Comparison of ENCODE assay signal across 20 cellular contexts in the genomic region with DNA sequence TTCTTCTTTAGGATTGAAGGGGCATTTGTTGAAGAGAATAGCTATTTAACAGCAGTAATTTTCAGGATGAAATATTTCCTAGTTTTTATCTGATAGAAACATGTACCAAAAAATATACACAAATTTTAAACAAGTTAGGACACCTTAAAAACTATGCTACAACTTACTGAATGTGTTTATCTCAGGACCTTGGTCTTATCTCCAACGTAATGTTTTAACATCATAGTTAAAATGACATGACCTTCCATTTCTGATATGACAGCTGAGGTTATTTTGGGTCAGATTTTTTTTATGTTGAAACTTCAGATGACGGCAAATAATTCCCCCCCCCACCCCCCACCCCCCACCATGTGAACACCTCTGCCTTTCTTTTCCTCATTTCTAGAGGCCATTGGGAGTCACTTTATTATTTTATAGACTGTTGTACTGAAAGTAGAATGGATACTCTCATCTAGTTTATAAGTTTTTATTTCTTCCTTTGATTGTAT. TPM values are rescaled to one million over a fixed set of nuclear protein-coding genes. Genes with fewer than 3 reads are reported as not detected.
A peak's percentile ranks its signal among the peaks of the same experiment; 100 is the strongest.
DNase-seq lines count a peak whose midpoint lies in the region; ATAC-seq, FAIRE-seq and TF ChIP-seq lines count a peak whose summit lies in the region.
"Had no signal": no experiment of that assay in that cellular context is flagged by ENCODE, and none has a peak within 500 bp of the region (broad histone marks: within the 10 kb centered on the region; RNA-seq: fewer than 3 reads in every experiment).

No MANE protein-coding gene starts in this region.

- TF ChIP-seq POLR2A in HepG2 (IDR thresholded peaks at IDR 0.05; ENCODE audit: insufficient read depth in 1 of 2, low read depth in 2 of 2, low read length in 2 of 2) (no peak), right lobe of liver (IDR thresholded peaks at IDR 0.05) (no peak)

- H3K36me3 ChIP-seq in HepG2 (replicated peaks in 1 of 2; ENCODE audit: control insufficient read depth in 1 of 2, insufficient read depth in 2 of 2, low read length in 2 of 2) (no peaks in the 10 kb centered on the region), right lobe of liver (no peaks in the 10 kb centered on the region), hepatocyte (replicated peaks; ENCODE audit: insufficient read depth, low read depth) (no peaks in the 10 kb centered on the region), psoas muscle (ENCODE audit: insufficient read depth in 1 of 2, low read depth in 1 of 2) (no peaks in the 10 kb centered on the region)

- H3K9me2 ChIP-seq in hepatocyte (replicated peaks; ENCODE audit: insufficient read depth) = no peaks in the 10 kb centered on the region

- CTCF ChIA-PET in HepG2 (lab: Yijun Ruan, JAX; ENCODE audit: low intra/inter-chr PET ratio, low total read pairs) = no interaction called here
- CTCF ChIA-PET in activated naive CD4-positive, alpha-beta T cell treated with anti-CD3 and anti-CD28 coated beads, Interleukin-2, amount 10 ng/mL, durations not matched to agents 7 days and 5 days (lab: Charles Lee) = interaction anchor here (0.6 kb wide), 1 partner anchor 1028 kb away, joined by 5 read pairs; no protein-coding TSS in a partner anchor

- POLR2A ChIA-PET in HepG2 (lab: Yijun Ruan, JAX) = no interaction called here

- no peak overlapping the region for H3K27ac ChIP-seq in HepG2 (ENCODE audit: extremely low read length, insufficient read depth, low read length)
- H3K27ac ChIP-seq in right lobe of liver = no peak overlapping the region
- H3K27ac ChIP-seq in hepatocyte = no peak overlapping the region
- peak overlapping the region; percentile 23 for H3K27ac ChIP-seq in psoas muscle
- H3K27ac ChIP-seq: 22Rv1, A549, C4-2B had no signal

- intact Hi-C loops in HepG2 (cut with micrococcal nuclease; ENCODE audit: unreplicated experiment) = loop anchor here (5.0 kb wide), 1 partner anchor 503 kb away; no protein-coding TSS in a partner anchor
- intact Hi-C loops in right lobe of liver (cut with DNase I) = no loop called here
- intact Hi-C loops in psoas muscle (cut with DNase I) = no loop called here

- WGBS in HepG2 (ENCODE audit: low lambda C conversion rate) = 5% methylated on average over 2 of the region's 2 CpGs
- 21% methylated on average over 2 of the region's 2 CpGs for WGBS in right lobe of liver (ENCODE audit: insufficient coverage, low coverage, low lambda C conversion rate, missing lambda C conversion rate)
- WGBS in hepatocyte (ENCODE audit: low lambda C conversion rate, missing lambda C conversion rate) = 57% methylated on average over 2 of the region's 2 CpGs
- 30 to 49% (median 40%) methylated on average over 2 of the region's 2 CpGs for WGBS in psoas muscle, 3 donors

- H3K9me3 ChIP-seq in HepG2 (ENCODE audit: low read length) (no peaks in the 10 kb centered on the region), right lobe of liver (no peaks in the 10 kb centered on the region), hepatocyte (ENCODE audit: low read depth) (no peaks in the 10 kb centered on the region), psoas muscle (no peaks in the 10 kb centered on the region)
- H3K9me3 ChIP-seq: A549 had no signal

- H2AFZ ChIP-seq in HepG2 (ENCODE audit: low read length) (no peak overlapping the region), hepatocyte (no peak overlapping the region)
- H2AFZ ChIP-seq: GM23338 had no signal

- no peak for FAIRE-seq in HepG2 (lab: Jason Lieb, UNC)
- FAIRE-seq: A549, H54 had no signal

- H3K4me2 ChIP-seq in HepG2 (ENCODE audit: low read depth, low read length) (no peak overlapping the region), hepatocyte (peak overlapping the region; percentile 10)
- H3K4me2 ChIP-seq: A549, GM23338 had no signal

- DNase-seq in HepG2 (ENCODE audit: low spot score) (no peak), right lobe of liver (no peak), hepatocyte (ENCODE audit: low spot score) (no peak), psoas muscle (no peak), SHP77 treated with DMSO at 0.1 percent for 48 hours (lab: John Stamatoyannopoulos, UW) (no peak)
- no peak for DNase-seq in activated T-cell treated with anti-CD3 and anti-CD28 coated beads, Interleukin-2, amount 50 U/mL, for 48 hours
- no peak for DNase-seq in activated naive CD4-positive, alpha-beta T cell treated with anti-CD3 and anti-CD28 coated beads, Interleukin-2, amount 10 ng/mL, durations not matched to agents 7 days and 5 days
- DNase-seq: AML-193; CD4-positive, alpha-beta T cell; DMS79 treated with DMSO at 0.1 percent for 48 hours; GF-D8; HCEC 1CT; IMR-90 had no signal

- no peaks in the 10 kb centered on the region for H3K4me1 Mint-ChIP-seq in activated naive CD4-positive, alpha-beta T cell treated with anti-CD3 and anti-CD28 coated beads, Interleukin-2, amount 10 ng/mL, durations not matched to agents 7 days and 5 days
- H3K4me1 Mint-ChIP-seq: GM23338 had no signal

- TF ChIP-seq CTCF in HepG2 (CRISPR knock-in tag; IDR thresholded peaks at IDR 0.05) = no peak
- TF ChIP-seq CTCF in right lobe of liver (IDR thresholded peaks at IDR 0.05) = no peak
- TF ChIP-seq CTCF in hepatocyte (IDR thresholded peaks at IDR 0.05; ENCODE audit: poor library complexity) = no peak
- TF ChIP-seq CTCF in psoas muscle (IDR thresholded peaks at IDR 0.05) = no peak

- no peak for ATAC-seq in HepG2
- ATAC-seq in right lobe of liver = no peak
- ATAC-seq in psoas muscle = no peak
- ATAC-seq: A549, GM23338 had no signal

- H3K4me1 ChIP-seq in HepG2 (ENCODE audit: insufficient read depth, low read length) (peaks cover 7% of the 10 kb centered on the region), right lobe of liver (no peaks in the 10 kb centered on the region), hepatocyte (ENCODE audit: insufficient read depth) (no peaks in the 10 kb centered on the region), psoas muscle (peaks cover 29% of the 10 kb centered on the region)
- H3K4me1 ChIP-seq: A549 had no signal

- no peak overlapping the region for H3K4me3 Mint-ChIP-seq in activated naive CD4-positive, alpha-beta T cell treated with anti-CD3 and anti-CD28 coated beads, Interleukin-2, amount 10 ng/mL, durations not matched to agents 7 days and 5 days
- H3K4me3 Mint-ChIP-seq: CD4-positive, alpha-beta T cell; GM23338 had no signal

- in situ Hi-C loops in HepG2 (cut with HindIII; ENCODE audit: extremely low pct_ligation_motif_present, low pct_unique_long_range_greater_than_20kb) = no loop called here

- no peaks in the 10 kb centered on the region for H3K36me3 Mint-ChIP-seq in activated naive CD4-positive, alpha-beta T cell treated with anti-CD3 and anti-CD28 coated beads, Interleukin-2, amount 10 ng/mL, durations not matched to agents 7 days and 5 days

- no peaks in the 10 kb centered on the region for H4K20me1 ChIP-seq in HepG2 (ENCODE audit: insufficient read depth, low read length)
- H4K20me1 ChIP-seq in hepatocyte (ENCODE audit: insufficient read depth, poor library complexity, severe bottlenecking) = no peaks in the 10 kb centered on the region

- no peaks in the 10 kb centered on the region for H3K9me3 Mint-ChIP-seq in activated naive CD4-positive, alpha-beta T cell treated with anti-CD3 and anti-CD28 coated beads, Interleukin-2, amount 10 ng/mL, durations not matched to agents 7 days and 5 days
- H3K9me3 Mint-ChIP-seq: CD4-positive, alpha-beta T cell had no signal

- no peak overlapping the region for H3K9ac ChIP-seq in HepG2 (ENCODE audit: insufficient read depth, low read depth, low read length)

- no peak overlapping the region for H3K27ac Mint-ChIP-seq in activated naive CD4-positive, alpha-beta T cell treated with anti-CD3 and anti-CD28 coated beads, Interleukin-2, amount 10 ng/mL, durations not matched to agents 7 days and 5 days
- H3K27ac Mint-ChIP-seq: CD4-positive, alpha-beta T cell; GM23338 had no signal

- TF ChIP-seq EP300 in HepG2 (IDR thresholded peaks at IDR 0.05; ENCODE audit: low read depth in 2 of 2, low read length in 2 of 2) (no peak), HepG2 (CRISPR knock-in tag; IDR thresholded peaks at IDR 0.05; ENCODE audit: borderline replicate concordance) (no peak)

- H3K27me3 Mint-ChIP-seq in activated naive CD4-positive, alpha-beta T cell treated with anti-CD3 and anti-CD28 coated beads, Interleukin-2, amount 10 ng/mL, durations not matched to agents 7 days and 5 days = no peaks in the 10 kb centered on the region

- H3K27me3 ChIP-seq in HepG2 (ENCODE audit: control insufficient read depth in 1 of 2, insufficient read depth in 2 of 2, low read length in 2 of 2) (no peaks in the 10 kb centered on the region), right lobe of liver (no peaks in the 10 kb centered on the region), hepatocyte (no peaks in the 10 kb centered on the region), psoas muscle (ENCODE audit: insufficient read depth in 3 of 3, low read length in 2 of 3) (no peaks in the 10 kb centered on the region)

- H3K4me3 ChIP-seq in HepG2 (replicated peaks in 1 of 3; ENCODE audit: insufficient read depth in 1 of 3, low read depth in 2 of 3, low read length in 3 of 3) (no peak overlapping the region), right lobe of liver (no peak overlapping the region), hepatocyte (no peak overlapping the region), psoas muscle (no peak overlapping the region)
- H3K4me3 ChIP-seq: A549, GM23338 had no signal

- no peak for TF ChIP-seq RAD21 in HepG2 (CRISPR knock-in tag; IDR thresholded peaks at IDR 0.05)

- H3K79me2 ChIP-seq in HepG2 (ENCODE audit: insufficient read depth, low read length) (no peaks in the 10 kb centered on the region), hepatocyte (no peaks in the 10 kb centered on the region)

- no TSS peak for BruUV-seq in HepG2 (replicated peaks; lab: Mats Ljungman, UMichigan)

RNA-seq across cellular contexts. Expression of a gene that starts 8.0 kb away (rescaled TPM):
- total RNA-seq in HepG2 (2016; rRNA removed; fragmentation: Illumina TruSeq; extraction: Trizol) = not detected in 2 replicates
- total RNA-seq in HepG2 (2016; cell fraction: cytosol; rRNA removed; fragmentation: Illumina TruSeq; extraction: Trizol; ENCODE audit: low read depth) = not detected in 2 replicates
- total RNA-seq in HepG2 (2016; cell fraction: insoluble cytoplasmic fraction; rRNA removed; fragmentation: Illumina TruSeq; extraction: Trizol) = not detected in 2 replicates
- not detected in 2 replicates for total RNA-seq in HepG2 (2016; cell fraction: membrane; rRNA removed; fragmentation: Illumina TruSeq; extraction: Trizol)
- total RNA-seq in HepG2 (2016; cell fraction: nucleus; rRNA removed; fragmentation: Illumina TruSeq; extraction: Trizol) = not detected in 2 replicates
- polyA plus RNA-seq in HepG2 (2011; rRNA removed) = not detected in 2 replicates
- not detected in 2 replicates for polyA plus RNA-seq in HepG2 (2011; cell fraction: cytosol; rRNA removed)
- polyA plus RNA-seq in HepG2 (2011; cell fraction: nucleus; rRNA removed) = not detected in 2 replicates
- polyA plus RNA-seq in HepG2 (2012) = not detected in 2 replicates
- not detected in 2 replicates for polyA plus RNA-seq in HepG2 (2016; cell fraction: cytosol; fragmentation: Illumina TruSeq; extraction: Trizol; ENCODE audit: low read depth)
- not detected in 2 replicates for polyA plus RNA-seq in HepG2 (2016; cell fraction: insoluble cytoplasmic fraction; fragmentation: Illumina TruSeq; extraction: Trizol; ENCODE audit: low read depth)
- polyA plus RNA-seq in HepG2 (2016; cell fraction: membrane; fragmentation: Illumina TruSeq; extraction: Trizol; ENCODE audit: low read depth) = not detected in 2 replicates
- not detected in 2 replicates for polyA plus RNA-seq in HepG2 (2016; cell fraction: nucleus; fragmentation: Illumina TruSeq; extraction: Trizol; ENCODE audit: insufficient read depth, low read depth)
- polyA minus RNA-seq in HepG2 (2011; rRNA and poly(A)+ RNA removed; ENCODE audit: low replicate concordance) = not detected in 2 replicates
- polyA minus RNA-seq in HepG2 (2011; cell fraction: cytosol; rRNA and poly(A)+ RNA removed) = not detected in 2 replicates
- not detected in 2 replicates for polyA minus RNA-seq in HepG2 (2011; cell fraction: nucleus; rRNA and poly(A)+ RNA removed)
- total RNA-seq in right lobe of liver = not detected
- not detected in 2 replicates for total RNA-seq in hepatocyte
- not detected in 2 replicates for polyA plus RNA-seq in hepatocyte
- total RNA-seq in psoas muscle = 100 to 1,000 TPM in 2 of 4 donors, 10 to 100 TPM in 2; 82.0 to 219 (median 103) TPM
- 100 to 1,000 TPM in 2 of 3 donors, 10 to 100 TPM in 1; 15.1 to 738 (median 297) TPM for polyA plus RNA-seq in psoas muscle
- total RNA-seq: GM23338, HT-29, IMR-90 had no signal
- polyA plus RNA-seq: A549, BJ, GM23338, IMR-90 had no signal

RNA-seq across cellular contexts. Expression of a gene that starts 35.6 kb away (rescaled TPM):
- total RNA-seq in HepG2 (2016; rRNA removed; fragmentation: Illumina TruSeq; extraction: Trizol) (0.07 and 0.09 TPM in 2 replicates), right lobe of liver (1 to 10 TPM in 2 of 6 experiments, under 1 TPM in 2, not detected in 2; 0.42 to 1.2 (median 0.89) TPM), hepatocyte (3.8 and 4.7 TPM in 2 replicates), psoas muscle (1 to 10 TPM in 2 of 4 donors, under 1 TPM in 2; 0.64 to 2.5 (median 1.2) TPM)
- total RNA-seq in HepG2 (2016; cell fraction: cytosol; rRNA removed; fragmentation: Illumina TruSeq; extraction: Trizol; ENCODE audit: low read depth) = not detected in 2 replicates
- total RNA-seq in HepG2 (2016; cell fraction: insoluble cytoplasmic fraction; rRNA removed; fragmentation: Illumina TruSeq; extraction: Trizol) = 0.04 and 0.09 TPM in 2 replicates
- not detected in 2 replicates for total RNA-seq in HepG2 (2016; cell fraction: membrane; rRNA removed; fragmentation: Illumina TruSeq; extraction: Trizol)
- total RNA-seq in HepG2 (2016; cell fraction: nucleus; rRNA removed; fragmentation: Illumina TruSeq; extraction: Trizol) = 0.09 TPM in 1 of 2 replicates, not detected in the other
- polyA plus RNA-seq in HepG2 (2011; rRNA removed) (0.01 and 0.08 TPM in 2 replicates), hepatocyte (1.7 and 2.0 TPM in 2 replicates), psoas muscle (1 to 10 TPM in 1 of 3 donors, under 1 TPM in 2; 0.01 to 3.1 (median 0.57) TPM)
- polyA plus RNA-seq in HepG2 (2011; cell fraction: cytosol; rRNA removed) = 0.01 and 0.06 TPM in 2 replicates
- polyA plus RNA-seq in HepG2 (2011; cell fraction: nucleus; rRNA removed) = 0.09 TPM in 1 of 2 replicates, not detected in the other
- 0.04 TPM in 1 of 2 replicates, not detected in the other for polyA plus RNA-seq in HepG2 (2012)
- not detected in 2 replicates for polyA plus RNA-seq in HepG2 (2016; cell fraction: cytosol; fragmentation: Illumina TruSeq; extraction: Trizol; ENCODE audit: low read depth)
- 0.08 TPM in 1 of 2 replicates, not detected in the other for polyA plus RNA-seq in HepG2 (2016; cell fraction: insoluble cytoplasmic fraction; fragmentation: Illumina TruSeq; extraction: Trizol; ENCODE audit: low read depth)
- not detected in 2 replicates for polyA plus RNA-seq in HepG2 (2016; cell fraction: membrane; fragmentation: Illumina TruSeq; extraction: Trizol; ENCODE audit: low read depth)
- 0.25 TPM in 1 of 2 replicates, not detected in the other for polyA plus RNA-seq in HepG2 (2016; cell fraction: nucleus; fragmentation: Illumina TruSeq; extraction: Trizol; ENCODE audit: insufficient read depth, low read depth)
- not detected in 2 replicates for polyA minus RNA-seq in HepG2 (2011; rRNA and poly(A)+ RNA removed; ENCODE audit: low replicate concordance)
- polyA minus RNA-seq in HepG2 (2011; cell fraction: cytosol; rRNA and poly(A)+ RNA removed) = not detected in 2 replicates
- 0.12 TPM in 1 of 2 replicates, not detected in the other for polyA minus RNA-seq in HepG2 (2011; cell fraction: nucleus; rRNA and poly(A)+ RNA removed)
- total RNA-seq: CD4-positive, alpha-beta T cell; HT-29 had no signal

Comparison
In these comparisons a context has a peak if more than half of its experiments do, and no peak if none do; other contexts are left out.
1. RNA of a gene that starts 8.0 kb away (total RNA-seq): 82.0 to 219 TPM in psoas muscle; not detected in HepG2, not detected in right lobe of liver and not detected in hepatocyte; every median in the first group is over 10 times any median in the second.